15 cellular contexts compared by ENCODE assay signal in genomic region chr10:95244152-95244551, GRCh38.
DNase-seq lines count a peak whose midpoint lies in the region; ATAC-seq and TF ChIP-seq lines count a peak whose summit lies in the region.
"Had no signal": no experiment of that assay in that cellular context is flagged by ENCODE, and none has a peak within 500 bp of the region (broad histone marks: within the 10 kb centered on the region; RNA-seq: fewer than 3 reads in every experiment).

No MANE protein-coding gene starts in this region.

- H3K4me1 ChIP-seq in KMS-11 (ENCODE audit: low read depth, poor library complexity, severe bottlenecking) (peaks cover 91% of the 10 kb centered on the region), RWPE2 (ENCODE audit: insufficient read depth, poor library complexity, severe bottlenecking) (peaks cover 22% of the 10 kb centered on the region)
- H3K4me1 ChIP-seq: BE2C, HAP-1 had no signal

- H3K36me3 ChIP-seq in KMS-11 (ENCODE audit: insufficient read depth) (no peaks in the 10 kb centered on the region), RWPE2 (ENCODE audit: low read depth) (peaks cover 96% of the 10 kb centered on the region)
- H3K36me3 ChIP-seq: BE2C had no signal

- no peaks in the 10 kb centered on the region for H3K79me2 ChIP-seq in KMS-11 (ENCODE audit: insufficient read depth, low read depth)

- H3K27me3 ChIP-seq in KMS-11 (ENCODE audit: insufficient read depth, low read depth) (no peaks in the 10 kb centered on the region), RWPE2 (ENCODE audit: insufficient read depth, poor library complexity, severe bottlenecking) (no peaks in the 10 kb centered on the region)
- H3K27me3 ChIP-seq: BE2C had no signal

- H4K20me1 ChIP-seq in KMS-11 (ENCODE audit: insufficient read depth), result 0 out of 2 replicates have a peak, but pooled peaks cover 2% of the 10 kb centered on the region

- no peak for TF ChIP-seq CTCF in KMS-11 (conservative IDR thresholded peaks at IDR 0.05; ENCODE audit: low read depth, low read length)
- TF ChIP-seq CTCF in RWPE2 (IDR thresholded peaks at IDR 0.05; ENCODE audit: poor library complexity, severe bottlenecking), result no peak

- H3K9me3 ChIP-seq in RWPE2 (ENCODE audit: severe bottlenecking), result no peaks in the 10 kb centered on the region
- H3K9me3 ChIP-seq: BE2C, HAP-1 had no signal

- DNase-seq in ELF-1 (ENCODE audit: low read depth, low spot score) (peak; percentile 61), RWPE2 (ENCODE audit: low spot score) (no peak), SW 1271 (lab: John Stamatoyannopoulos, UW) (no peak), NCI-H1694 (lab: John Stamatoyannopoulos, UW) (no peak)
- DNase-seq: BE2C; C1 segment of cervical spinal cord; CD4-positive, CD25-positive, alpha-beta regulatory T cell; CD8-positive, alpha-beta memory T cell; DMS79 treated with DMSO at 0.1 percent for 48 hours; IMR-90 had no signal

- H2AFZ ChIP-seq in KMS-11 (ENCODE audit: low read depth), result no peak overlapping the region

- peak overlapping the region; percentile 66 for H3K4me2 ChIP-seq in KMS-11

- H3K4me3 ChIP-seq in KMS-11 (IDR thresholded peaks at IDR 0.05; ENCODE audit: insufficient read depth, low read depth, low read length) (no peak overlapping the region), RWPE2 (ENCODE audit: severe bottlenecking) (no peak overlapping the region)
- H3K4me3 ChIP-seq: GM12878, HAP-1, K562 had no signal

- H3K27ac ChIP-seq in KMS-11, result no peak overlapping the region
- peak overlapping the region; percentile 17 for H3K27ac ChIP-seq in RWPE2 (ENCODE audit: poor library complexity, severe bottlenecking)

- H3K9ac ChIP-seq in KMS-11, result no peak overlapping the region

- no peak for ATAC-seq in RWPE2 (ENCODE audit: low read depth)
- ATAC-seq in HG02571 (IDR thresholded peaks at IDR 0.05; ENCODE audit: unreplicated experiment), result no peak
- ATAC-seq: GM12878, K562 had no signal
